ENCODE assay signal across 8 cellular contexts in the genomic region with DNA sequence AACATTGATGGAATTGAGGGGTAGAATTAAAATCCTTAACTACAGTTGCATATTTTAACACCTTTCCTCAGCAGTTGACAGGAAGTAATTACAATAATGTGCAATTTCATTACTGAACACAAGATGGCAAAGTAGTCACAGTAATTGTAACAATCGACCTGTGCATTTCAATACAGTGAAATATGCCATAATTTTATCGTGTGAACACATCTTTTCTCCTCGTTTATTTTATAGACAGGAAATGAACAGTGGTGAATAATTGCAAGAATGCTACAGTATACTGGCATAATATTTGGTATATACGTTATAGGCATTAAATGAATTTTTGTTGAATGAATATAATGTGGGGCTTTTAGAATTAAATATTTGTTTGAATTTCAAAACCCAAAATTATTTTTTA. TPM values are rescaled to one million over a fixed set of nuclear protein-coding genes. Genes with fewer than 3 reads are reported as not detected.
DNase-seq lines count a peak whose midpoint lies in the region; ATAC-seq and TF ChIP-seq lines count a peak whose summit lies in the region.

No MANE protein-coding gene starts in this region.

- peak; percentile 74 to 86 for DNase-seq in AML-193 (lab: John Stamatoyannopoulos, UW)
- DNase-seq in NCI-H1092 (lab: John Stamatoyannopoulos, UW): peak; percentile 1
- peak; percentile 18 to 51 for DNase-seq in SW 1271 (lab: John Stamatoyannopoulos, UW)
- peak; percentile 49 for DNase-seq in fibroblast of villous mesenchyme (ENCODE audit: low read depth)
- no peak for DNase-seq in retinal pigment epithelial cell (ENCODE audit: low read depth)
- DNase-seq in stimulated activated CD4-positive, alpha-beta T cell treated with anti-CD3 and anti-CD28 coated beads, Interleukin-4, amount 100 ng/mL, for 1 hour: no peak

- TF ChIP-seq CTCF in fibroblast of villous mesenchyme (IDR thresholded peaks at IDR 0.05; ENCODE audit: insufficient read depth, low read depth, low read length): peak; percentile 65
- peak; percentile 60 for TF ChIP-seq CTCF in retinal pigment epithelial cell (conservative IDR thresholded peaks at IDR 0.05; ENCODE audit: low read depth, low read length)

- H3K4me3 ChIP-seq in fibroblast of villous mesenchyme (ENCODE audit: low read depth, low read length) (no peak overlapping the region), retinal pigment epithelial cell (ENCODE audit: low read length) (no peak overlapping the region)

- ATAC-seq in GM18502 (IDR thresholded peaks at IDR 0.05; ENCODE audit: poor library complexity, unreplicated experiment) (peak; percentile 84), HG02798 (IDR thresholded peaks at IDR 0.05; ENCODE audit: poor library complexity, unreplicated experiment) (peak; percentile 85)

RNA-seq across cellular contexts. Expression of a gene that starts 25.0 kb away (rescaled TPM):
- 4.8 and 9.9 TPM in 2 replicates for total RNA-seq in fibroblast of villous mesenchyme

RNA-seq across cellular contexts. Expression of a gene that starts 31.4 kb away (rescaled TPM):
- not detected in 2 replicates for total RNA-seq in fibroblast of villous mesenchyme

Comparison
In these comparisons a context has a peak if more than half of its experiments do, and no peak if none do; other contexts are left out.
1. DNase-seq: peak in AML-193 (2 of 2), NCI-H1092 (single experiment), SW 1271 (2 of 2) and fibroblast of villous mesenchyme (single experiment); none in retinal pigment epithelial cell (single experiment) and stimulated activated CD4-positive, alpha-beta T cell treated with anti-CD3 and anti-CD28 coated beads, Interleukin-4, amount 100 ng/mL, for 1 hour (single experiment).